17 cellular contexts compared by ENCODE assay signal in the genomic region with DNA sequence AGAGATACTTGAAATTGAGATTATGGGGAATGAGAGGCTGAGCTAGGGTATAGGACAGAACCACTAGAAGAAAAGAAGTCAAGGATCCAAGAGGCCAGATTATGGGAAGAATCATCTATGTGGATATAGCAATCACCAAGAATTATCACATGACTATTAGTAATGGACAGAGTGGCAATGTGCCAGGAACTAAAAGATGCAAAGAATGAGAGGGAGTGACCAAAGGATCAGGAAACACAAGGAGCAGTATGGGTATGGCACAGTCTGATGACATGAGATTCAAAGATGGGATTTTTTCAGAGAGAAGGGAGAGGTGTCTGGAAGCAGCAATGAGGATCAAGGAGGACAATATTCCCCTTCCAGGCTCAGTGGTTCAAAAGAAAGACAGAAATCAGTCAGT.
DNase-seq lines count a peak whose midpoint lies in the region; ATAC-seq and TF ChIP-seq lines count a peak whose summit lies in the region.
"Had no signal": no experiment of that assay in that cellular context is flagged by ENCODE, and none has a peak within 500 bp of the region (broad histone marks: within the 10 kb centered on the region; RNA-seq: fewer than 3 reads in every experiment).

No MANE protein-coding gene starts in this region.

- TF ChIP-seq CTCF in chondrocyte (IDR thresholded peaks at IDR 0.05): no peak

- H3K36me3 Mint-ChIP-seq in chondrocyte (ENCODE audit: low read depth): peaks cover 26% of the 10 kb centered on the region

- no peaks in the 10 kb centered on the region for H3K27me3 Mint-ChIP-seq in chondrocyte (ENCODE audit: low read depth)
- H3K27me3 Mint-ChIP-seq: activated naive CD8-positive, alpha-beta T cell treated with anti-CD3 and anti-CD28 coated beads, Interleukin-2, amount 10 ng/mL, durations not matched to agents 7 days and 5 days; naive B cell had no signal

- peaks cover 9% of the 10 kb centered on the region for H3K4me1 Mint-ChIP-seq in chondrocyte (ENCODE audit: low read depth)
- H3K4me1 Mint-ChIP-seq: activated naive CD8-positive, alpha-beta T cell treated with anti-CD3 and anti-CD28 coated beads, Interleukin-2, amount 10 ng/mL, durations not matched to agents 7 days and 5 days; naive B cell had no signal

- DNase-seq in AG08396 (ENCODE audit: low spot score) (peak; percentile 45), HT1080 (ENCODE audit: low read depth) (peak; percentile 50), chondrocyte (ENCODE audit: low spot score) (no peak), hepatic stellate cell (ENCODE audit: low spot score) (peak; percentile 26), NCI-H2081 (lab: John Stamatoyannopoulos, UW) (no peak), cortex of kidney (lab: John Stamatoyannopoulos, UW) (no peak)
- DNase-seq in activated T-cell treated with anti-CD3 and anti-CD28 coated beads, Interleukin-2, amount 50 U/mL, for 48 hours: no peak
- DNase-seq: activated naive CD8-positive, alpha-beta T cell treated with anti-CD3 and anti-CD28 coated beads, Interleukin-2, amount 10 ng/mL, durations not matched to agents 7 days and 5 days; activated T-cell treated with anti-CD3 and anti-CD28 coated beads, Interleukin-2, amount 50 U/mL, for 72 hours; COR-L47; left ventricle myocardium superior; naive B cell; NCI-H1105 treated with DMSO at 0.1 percent for 48 hours; stimulated activated CD4-positive, alpha-beta T cell treated with anti-CD3 and anti-CD28 coated beads, Interleukin-12 subunit alpha, Interleukin-12 subunit beta, amount 100 ng/mL, for 4 hours; stimulated activated naive CD8-positive, alpha-beta T cell treated with anti-CD3 and anti-CD28 coated beads, Interleukin-15, Interleukin-2, amounts not matched to agents 100 U/mL and 50 U/mL, for 24 hours; upper lobe of right lung had no signal

- H3K27ac Mint-ChIP-seq in chondrocyte (ENCODE audit: unreplicated experiment): peak overlapping the region; percentile 25
- H3K27ac Mint-ChIP-seq: activated naive CD8-positive, alpha-beta T cell treated with anti-CD3 and anti-CD28 coated beads, Interleukin-2, amount 10 ng/mL, durations not matched to agents 7 days and 5 days; activated T-cell treated with anti-CD3 and anti-CD28 coated beads, Interleukin-2, amount 50 U/mL, for 72 hours had no signal

- ATAC-seq in HG03097 (IDR thresholded peaks at IDR 0.05; ENCODE audit: low FRiP score, unreplicated experiment): no peak
- ATAC-seq: activated T-cell treated with anti-CD3 and anti-CD28 coated beads, Interleukin-2, amount 50 U/mL, for 72 hours; left ventricle myocardium superior; stimulated activated naive CD8-positive, alpha-beta T cell treated with anti-CD3 and anti-CD28 coated beads, Interleukin-15, Interleukin-2, amounts not matched to agents 100 U/mL and 50 U/mL, for 24 hours; upper lobe of right lung had no signal

- no peak overlapping the region for H3K4me3 Mint-ChIP-seq in chondrocyte (ENCODE audit: unreplicated experiment)
- H3K4me3 Mint-ChIP-seq: activated naive CD8-positive, alpha-beta T cell treated with anti-CD3 and anti-CD28 coated beads, Interleukin-2, amount 10 ng/mL, durations not matched to agents 7 days and 5 days; activated T-cell treated with anti-CD3 and anti-CD28 coated beads, Interleukin-2, amount 50 U/mL, for 72 hours; naive B cell had no signal

- no peaks in the 10 kb centered on the region for H3K9me3 Mint-ChIP-seq in chondrocyte (ENCODE audit: low read depth)
- H3K9me3 Mint-ChIP-seq: activated naive CD8-positive, alpha-beta T cell treated with anti-CD3 and anti-CD28 coated beads, Interleukin-2, amount 10 ng/mL, durations not matched to agents 7 days and 5 days; activated T-cell treated with anti-CD3 and anti-CD28 coated beads, Interleukin-2, amount 50 U/mL, for 72 hours; naive B cell had no signal

Comparison
In these comparisons a context has a peak if more than half of its experiments do, and no peak if none do; other contexts are left out.
1. DNase-seq: peak in AG08396 (single experiment), HT1080 (single experiment) and hepatic stellate cell (single experiment); none in chondrocyte (single experiment), activated T-cell treated with anti-CD3 and anti-CD28 coated beads, Interleukin-2, amount 50 U/mL, for 48 hours (0 of 2), NCI-H2081 (0 of 2) and cortex of kidney (single experiment).